Comparison of ENCODE assay signal across 21 cellular contexts in genomic region chr18:38007931-38008330, GRCh38.
"Had no signal": no experiment of that assay in that cellular context is flagged by ENCODE, and none has a peak within 500 bp of the region (broad histone marks: within the 10 kb centered on the region; RNA-seq: fewer than 3 reads in every experiment).

No MANE protein-coding gene starts in this region.

- H3K27ac ChIP-seq: body of pancreas, colonic mucosa, left ventricle myocardium inferior, suprapubic skin, transverse colon had no signal

- H3K4me2 ChIP-seq: SK-N-SH had no signal

- H3K4me3 ChIP-seq: body of pancreas, colonic mucosa, left ventricle myocardium inferior, suprapubic skin, transverse colon had no signal

- H3K36me3 ChIP-seq: colonic mucosa, left ventricle myocardium inferior, suprapubic skin, transverse colon had no signal

- H3K4me1 ChIP-seq: body of pancreas, colonic mucosa, left ventricle myocardium inferior, transverse colon had no signal

- H3K9me3 ChIP-seq: body of pancreas, colonic mucosa, left ventricle myocardium inferior, suprapubic skin, transverse colon had no signal

- ATAC-seq: activated CD8-positive, alpha-beta T cell treated with anti-CD3 and anti-CD28 coated beads for 36 hours; body of pancreas; right cardiac atrium; stimulated activated naive CD8-positive, alpha-beta T cell treated with anti-CD3 and anti-CD28 coated beads, Interleukin-15, amount 100 ng/mL, for 72 hours had no signal

- H3K27me3 ChIP-seq: body of pancreas, colonic mucosa, suprapubic skin, transverse colon had no signal

- DNase-seq: activated CD4-positive, alpha-beta T cell treated with anti-CD3 and anti-CD28 coated beads, Interleukin-2, amount 10 ng/mL, durations not matched to agents 24 days and 14 days; activated CD8-positive, alpha-beta T cell treated with anti-CD3 and anti-CD28 coated beads for 36 hours; activated naive CD4-positive, alpha-beta T cell treated with Interleukin-2 at 50 U/mL for 16 hours; activated naive CD8-positive, alpha-beta T cell treated with anti-CD3 and anti-CD28 coated beads, Interleukin-2, amount 10 ng/mL, durations not matched to agents 7 days and 5 days; activated T-cell treated with anti-CD3 and anti-CD28 coated beads, Interleukin-2, amount 50 U/mL, for 1 hour; body of pancreas; central memory CD4-positive, alpha-beta T cell; colonic mucosa; erythroblast; kidney; left ventricle myocardium inferior; mammary epithelial cell; occipital lobe; right cardiac atrium; SK-N-SH; small intestine; stimulated activated CD4-positive, alpha-beta T cell treated with anti-CD3 and anti-CD28 coated beads, Interleukin-4, amount 100 ng/mL, for 1 hour; stimulated activated naive CD8-positive, alpha-beta T cell treated with anti-CD3 and anti-CD28 coated beads, Interleukin-15, amount 100 ng/mL, for 72 hours; T1000; transverse colon had no signal
